ENCODE assay signal across 1 cellular context in the genomic region with DNA sequence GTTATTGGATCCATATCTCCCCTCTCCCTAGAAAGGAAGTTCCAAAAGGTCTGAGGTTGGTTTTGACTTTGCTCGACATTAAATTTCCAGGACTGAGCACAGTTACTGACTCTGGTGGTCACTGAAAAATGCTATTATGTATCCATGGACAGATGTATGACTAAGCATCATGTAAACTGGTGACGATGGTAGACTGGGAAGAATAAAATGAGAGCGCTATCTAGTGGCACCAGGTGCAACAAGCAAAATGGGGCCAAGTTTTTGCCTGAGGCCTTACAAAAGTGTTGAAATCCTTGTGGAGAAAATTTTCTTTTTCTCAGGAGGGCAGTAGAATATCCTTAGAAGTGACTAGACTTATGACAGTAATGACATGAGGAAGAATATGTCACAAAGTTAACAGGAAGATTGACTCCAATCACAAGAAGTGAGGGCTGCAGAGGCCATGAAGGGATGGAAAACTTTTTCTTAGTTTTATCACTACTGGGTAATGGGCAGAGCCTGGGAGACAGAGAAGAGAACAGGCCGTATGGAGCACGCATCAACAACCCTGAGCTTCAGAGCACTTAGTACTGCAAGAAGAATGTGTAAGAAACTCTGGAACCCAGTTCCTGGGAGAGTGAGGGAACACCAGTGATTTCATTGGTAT.
TF ChIP-seq lines count a peak whose summit lies in the region.

No MANE protein-coding gene starts in this region.

TF ChIP-seq in H1, 55 proteins besides CTCF, POLR2A, EP300 and RAD21 (continued from another document):
- TF ChIP-seq GABPA (IDR thresholded peaks at IDR 0.05; ENCODE audit: borderline replicate concordance, insufficient read depth, low read length) (no peak), BCL11A (IDR thresholded peaks at IDR 0.05; ENCODE audit: low read depth in 2 of 2, low read length in 2 of 2) (no peak), RNF2 (IDR thresholded peaks at IDR 0.05; ENCODE audit: borderline replicate concordance, low read depth, low read length, missing control alignments, poor library complexity, severe bottlenecking) (no peak), CHD1 (IDR thresholded peaks at IDR 0.05; ENCODE audit: low read depth, low read length) (no peak), YY1 (IDR thresholded peaks at IDR 0.05; ENCODE audit: low read depth, low read length) (peak; percentile 71; the same call in 1 of the 2 replicates), MAFK (IDR thresholded peaks at IDR 0.05; ENCODE audit: low read depth, low read length) (peak; percentile 70), CTBP2 (IDR thresholded peaks at IDR 0.05; ENCODE audit: borderline replicate concordance, insufficient read depth, insufficient read length, low read length) (no peak), TAF1 (IDR thresholded peaks at IDR 0.05; ENCODE audit: low read depth, low read length) (no peak), MAX (IDR thresholded peaks at IDR 0.05) (no peak), JUND (IDR thresholded peaks at IDR 0.05; ENCODE audit: low read length) (0 out of 2 replicates have a peak, but pooled peaks have one; percentile 32), RXRA (IDR thresholded peaks at IDR 0.05; ENCODE audit: insufficient read depth, low read depth, low read length) (no peak), SAP30 (IDR thresholded peaks at IDR 0.05; ENCODE audit: insufficient read depth, insufficient replicate concordance, low read length) (no peak), RBBP5 (IDR thresholded peaks at IDR 0.05; ENCODE audit: borderline replicate concordance, low read depth, low read length) (no peak), POLR2AphosphoS5 (IDR thresholded peaks at IDR 0.05; ENCODE audit: low read depth, low read length) (no peak), KDM4A (IDR thresholded peaks at IDR 0.05; ENCODE audit: low read depth, low read length, severe bottlenecking) (no peak), CREB1 (IDR thresholded peaks at IDR 0.05) (no peak), SUZ12 (IDR thresholded peaks at IDR 0.05; ENCODE audit: low read length) (no peak), FOSL1 (IDR thresholded peaks at IDR 0.05; ENCODE audit: insufficient read depth, low read depth, low read length) (no peak), CEBPB (IDR thresholded peaks at IDR 0.05; ENCODE audit: low read depth, low read length) (peak; percentile 39; the same call in 1 of the 2 replicates)
